2 cellular contexts compared by ENCODE assay signal in the genomic region with DNA sequence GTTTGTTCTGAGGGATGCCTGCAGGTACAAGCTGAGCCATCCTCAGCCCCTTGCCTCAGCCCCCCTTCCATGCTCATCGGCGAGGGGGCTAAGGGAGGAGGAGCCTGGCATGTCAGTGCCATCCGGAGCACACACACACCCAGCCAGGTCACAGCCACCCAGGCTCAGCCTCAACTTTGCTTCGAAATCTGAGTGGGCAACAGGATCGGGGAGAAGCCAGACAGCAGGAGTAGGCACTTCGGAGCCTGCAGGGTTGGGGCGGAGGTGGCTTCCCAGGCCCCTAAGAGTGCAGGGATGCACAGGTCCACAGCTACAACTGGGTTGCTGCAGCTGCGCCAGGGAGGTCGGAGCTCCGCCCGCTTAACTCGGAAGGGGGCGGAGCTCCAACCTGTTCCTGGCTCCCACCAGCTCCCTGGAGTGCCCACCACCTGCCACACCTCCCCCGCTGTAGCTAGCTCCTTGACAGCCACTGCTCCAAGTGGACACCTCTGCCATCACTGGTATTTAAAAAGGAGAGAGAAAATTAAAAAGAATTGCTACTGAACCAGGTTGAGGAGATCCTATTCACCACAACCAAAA.
TF ChIP-seq lines count a peak whose summit lies in the region.

No MANE protein-coding gene starts in this region.

TF ChIP-seq in GM23338, 12 proteins besides CTCF, POLR2A, EP300 and RAD21 (continued from another document):
- TF ChIP-seq, protein P1, sequence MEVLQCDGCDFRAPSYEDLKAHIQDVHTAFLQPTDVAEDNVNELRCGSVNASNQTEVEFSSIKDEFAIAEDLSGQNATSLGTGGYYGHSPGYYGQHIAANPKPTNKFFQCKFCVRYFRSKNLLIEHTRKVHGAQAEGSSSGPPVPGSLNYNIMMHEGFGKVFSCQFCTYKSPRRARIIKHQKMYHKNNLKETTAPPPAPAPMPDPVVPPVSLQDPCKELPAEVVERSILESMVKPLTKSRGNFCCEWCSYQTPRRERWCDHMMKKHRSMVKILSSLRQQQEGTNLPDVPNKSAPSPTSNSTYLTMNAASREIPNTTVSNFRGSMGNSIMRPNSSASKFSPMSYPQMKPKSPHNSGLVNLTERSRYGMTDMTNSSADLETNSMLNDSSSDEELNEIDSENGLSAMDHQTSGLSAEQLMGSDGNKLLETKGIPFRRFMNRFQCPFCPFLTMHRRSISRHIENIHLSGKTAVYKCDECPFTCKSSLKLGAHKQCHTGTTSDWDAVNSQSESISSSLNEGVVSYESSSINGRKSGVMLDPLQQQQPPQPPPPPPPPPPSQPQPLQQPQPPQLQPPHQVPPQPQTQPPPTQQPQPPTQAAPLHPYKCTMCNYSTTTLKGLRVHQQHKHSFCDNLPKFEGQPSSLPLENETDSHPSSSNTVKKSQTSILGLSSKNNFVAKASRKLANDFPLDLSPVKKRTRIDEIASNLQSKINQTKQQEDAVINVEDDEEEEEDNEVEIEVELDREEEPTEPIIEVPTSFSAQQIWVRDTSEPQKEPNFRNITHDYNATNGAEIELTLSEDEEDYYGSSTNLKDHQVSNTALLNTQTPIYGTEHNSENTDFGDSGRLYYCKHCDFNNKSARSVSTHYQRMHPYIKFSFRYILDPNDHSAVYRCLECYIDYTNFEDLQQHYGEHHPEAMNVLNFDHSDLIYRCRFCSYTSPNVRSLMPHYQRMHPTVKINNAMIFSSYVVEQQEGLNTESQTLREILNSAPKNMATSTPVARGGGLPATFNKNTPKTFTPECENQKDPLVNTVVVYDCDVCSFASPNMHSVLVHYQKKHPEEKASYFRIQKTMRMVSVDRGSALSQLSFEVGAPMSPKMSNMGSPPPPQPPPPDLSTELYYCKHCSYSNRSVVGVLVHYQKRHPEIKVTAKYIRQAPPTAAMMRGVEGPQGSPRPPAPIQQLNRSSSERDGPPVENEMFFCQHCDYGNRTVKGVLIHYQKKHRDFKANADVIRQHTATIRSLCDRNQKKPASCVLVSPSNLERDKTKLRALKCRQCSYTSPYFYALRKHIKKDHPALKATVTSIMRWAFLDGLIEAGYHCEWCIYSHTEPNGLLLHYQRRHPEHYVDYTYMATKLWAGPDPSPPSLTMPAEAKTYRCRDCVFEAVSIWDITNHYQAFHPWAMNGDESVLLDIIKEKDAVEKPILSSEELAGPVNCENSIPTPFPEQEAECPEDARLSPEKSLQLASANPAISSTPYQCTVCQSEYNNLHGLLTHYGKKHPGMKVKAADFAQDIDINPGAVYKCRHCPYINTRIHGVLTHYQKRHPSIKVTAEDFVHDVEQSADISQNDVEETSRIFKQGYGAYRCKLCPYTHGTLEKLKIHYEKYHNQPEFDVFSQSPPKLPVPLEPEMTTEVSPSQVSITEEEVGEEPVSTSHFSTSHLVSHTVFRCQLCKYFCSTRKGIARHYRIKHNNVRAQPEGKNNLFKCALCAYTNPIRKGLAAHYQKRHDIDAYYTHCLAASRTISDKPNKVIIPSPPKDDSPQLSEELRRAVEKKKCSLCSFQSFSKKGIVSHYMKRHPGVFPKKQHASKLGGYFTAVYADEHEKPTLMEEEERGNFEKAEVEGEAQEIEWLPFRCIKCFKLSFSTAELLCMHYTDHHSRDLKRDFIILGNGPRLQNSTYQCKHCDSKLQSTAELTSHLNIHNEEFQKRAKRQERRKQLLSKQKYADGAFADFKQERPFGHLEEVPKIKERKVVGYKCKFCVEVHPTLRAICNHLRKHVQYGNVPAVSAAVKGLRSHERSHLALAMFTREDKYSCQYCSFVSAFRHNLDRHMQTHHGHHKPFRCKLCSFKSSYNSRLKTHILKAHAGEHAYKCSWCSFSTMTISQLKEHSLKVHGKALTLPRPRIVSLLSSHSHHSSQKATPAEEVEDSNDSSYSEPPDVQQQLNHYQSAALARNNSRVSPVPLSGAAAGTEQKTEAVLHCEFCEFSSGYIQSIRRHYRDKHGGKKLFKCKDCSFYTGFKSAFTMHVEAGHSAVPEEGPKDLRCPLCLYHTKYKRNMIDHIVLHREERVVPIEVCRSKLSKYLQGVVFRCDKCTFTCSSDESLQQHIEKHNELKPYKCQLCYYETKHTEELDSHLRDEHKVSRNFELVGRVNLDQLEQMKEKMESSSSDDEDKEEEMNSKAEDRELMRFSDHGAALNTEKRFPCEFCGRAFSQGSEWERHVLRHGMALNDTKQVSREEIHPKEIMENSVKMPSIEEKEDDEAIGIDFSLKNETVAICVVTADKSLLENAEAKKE (CRISPR knock-in tag; IDR thresholded peaks at IDR 0.05) = no peak
- TF ChIP-seq, protein P2, sequence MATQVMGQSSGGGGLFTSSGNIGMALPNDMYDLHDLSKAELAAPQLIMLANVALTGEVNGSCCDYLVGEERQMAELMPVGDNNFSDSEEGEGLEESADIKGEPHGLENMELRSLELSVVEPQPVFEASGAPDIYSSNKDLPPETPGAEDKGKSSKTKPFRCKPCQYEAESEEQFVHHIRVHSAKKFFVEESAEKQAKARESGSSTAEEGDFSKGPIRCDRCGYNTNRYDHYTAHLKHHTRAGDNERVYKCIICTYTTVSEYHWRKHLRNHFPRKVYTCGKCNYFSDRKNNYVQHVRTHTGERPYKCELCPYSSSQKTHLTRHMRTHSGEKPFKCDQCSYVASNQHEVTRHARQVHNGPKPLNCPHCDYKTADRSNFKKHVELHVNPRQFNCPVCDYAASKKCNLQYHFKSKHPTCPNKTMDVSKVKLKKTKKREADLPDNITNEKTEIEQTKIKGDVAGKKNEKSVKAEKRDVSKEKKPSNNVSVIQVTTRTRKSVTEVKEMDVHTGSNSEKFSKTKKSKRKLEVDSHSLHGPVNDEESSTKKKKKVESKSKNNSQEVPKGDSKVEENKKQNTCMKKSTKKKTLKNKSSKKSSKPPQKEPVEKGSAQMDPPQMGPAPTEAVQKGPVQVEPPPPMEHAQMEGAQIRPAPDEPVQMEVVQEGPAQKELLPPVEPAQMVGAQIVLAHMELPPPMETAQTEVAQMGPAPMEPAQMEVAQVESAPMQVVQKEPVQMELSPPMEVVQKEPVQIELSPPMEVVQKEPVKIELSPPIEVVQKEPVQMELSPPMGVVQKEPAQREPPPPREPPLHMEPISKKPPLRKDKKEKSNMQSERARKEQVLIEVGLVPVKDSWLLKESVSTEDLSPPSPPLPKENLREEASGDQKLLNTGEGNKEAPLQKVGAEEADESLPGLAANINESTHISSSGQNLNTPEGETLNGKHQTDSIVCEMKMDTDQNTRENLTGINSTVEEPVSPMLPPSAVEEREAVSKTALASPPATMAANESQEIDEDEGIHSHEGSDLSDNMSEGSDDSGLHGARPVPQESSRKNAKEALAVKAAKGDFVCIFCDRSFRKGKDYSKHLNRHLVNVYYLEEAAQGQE (IDR thresholded peaks at IDR 0.05; ENCODE audit: unreplicated experiment) = no peak
- TF ChIP-seq POLR2AphosphoS5 (IDR thresholded peaks at IDR 0.05; ENCODE audit: low read depth) (no peak), ZNF114 (CRISPR knock-in tag; IDR thresholded peaks at IDR 0.05) (no peak), ZNF331 (CRISPR knock-in tag; IDR thresholded peaks at IDR 0.05; ENCODE audit: low read depth) (no peak), ETS1 (IDR thresholded peaks at IDR 0.05) (no peak), STAT1 (IDR thresholded peaks at IDR 0.05; ENCODE audit: unreplicated experiment) (no peak), JUNB (IDR thresholded peaks at IDR 0.05; ENCODE audit: unreplicated experiment) (no peak)

TF ChIP-seq in WTC11, 78 proteins besides CTCF, POLR2A, EP300 and RAD21 (continued from another document):
- TF ChIP-seq, protein P3, sequence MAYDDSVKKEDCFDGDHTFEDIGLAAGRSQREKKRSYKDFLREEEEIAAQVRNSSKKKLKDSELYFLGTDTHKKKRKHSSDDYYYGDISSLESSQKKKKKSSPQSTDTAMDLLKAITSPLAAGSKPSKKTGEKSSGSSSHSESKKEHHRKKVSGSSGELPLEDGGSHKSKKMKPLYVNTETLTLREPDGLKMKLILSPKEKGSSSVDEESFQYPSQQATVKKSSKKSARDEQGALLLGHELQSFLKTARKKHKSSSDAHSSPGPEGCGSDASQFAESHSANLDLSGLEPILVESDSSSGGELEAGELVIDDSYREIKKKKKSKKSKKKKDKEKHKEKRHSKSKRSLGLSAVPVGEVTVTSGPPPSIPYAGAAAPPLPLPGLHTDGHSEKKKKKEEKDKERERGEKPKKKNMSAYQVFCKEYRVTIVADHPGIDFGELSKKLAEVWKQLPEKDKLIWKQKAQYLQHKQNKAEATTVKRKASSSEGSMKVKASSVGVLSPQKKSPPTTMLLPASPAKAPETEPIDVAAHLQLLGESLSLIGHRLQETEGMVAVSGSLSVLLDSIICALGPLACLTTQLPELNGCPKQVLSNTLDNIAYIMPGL (CRISPR knock-in tag; IDR thresholded peaks at IDR 0.05) = no peak
- TF ChIP-seq GRHL2 (CRISPR knock-in tag; IDR thresholded peaks at IDR 0.05; ENCODE audit: insufficient replicate concordance, severe bottlenecking) = no peak
- no peak for TF ChIP-seq E2F1 (CRISPR knock-in tag; IDR thresholded peaks at IDR 0.05)
- no peak for TF ChIP-seq ATF6 (CRISPR knock-in tag; IDR thresholded peaks at IDR 0.05)
- no peak for TF ChIP-seq ARID4B (CRISPR knock-in tag; IDR thresholded peaks at IDR 0.05; ENCODE audit: borderline replicate concordance)
- no peak for TF ChIP-seq SP1 (CRISPR knock-in tag; conservative IDR thresholded peaks at IDR 0.05)
- no peak for TF ChIP-seq ZNF423 (CRISPR knock-in tag; IDR thresholded peaks at IDR 0.05)
- TF ChIP-seq JAZF1 (CRISPR knock-in tag; IDR thresholded peaks at IDR 0.05) = no peak
